Comparison of ENCODE assay signal across 8 cellular contexts in the genomic region with DNA sequence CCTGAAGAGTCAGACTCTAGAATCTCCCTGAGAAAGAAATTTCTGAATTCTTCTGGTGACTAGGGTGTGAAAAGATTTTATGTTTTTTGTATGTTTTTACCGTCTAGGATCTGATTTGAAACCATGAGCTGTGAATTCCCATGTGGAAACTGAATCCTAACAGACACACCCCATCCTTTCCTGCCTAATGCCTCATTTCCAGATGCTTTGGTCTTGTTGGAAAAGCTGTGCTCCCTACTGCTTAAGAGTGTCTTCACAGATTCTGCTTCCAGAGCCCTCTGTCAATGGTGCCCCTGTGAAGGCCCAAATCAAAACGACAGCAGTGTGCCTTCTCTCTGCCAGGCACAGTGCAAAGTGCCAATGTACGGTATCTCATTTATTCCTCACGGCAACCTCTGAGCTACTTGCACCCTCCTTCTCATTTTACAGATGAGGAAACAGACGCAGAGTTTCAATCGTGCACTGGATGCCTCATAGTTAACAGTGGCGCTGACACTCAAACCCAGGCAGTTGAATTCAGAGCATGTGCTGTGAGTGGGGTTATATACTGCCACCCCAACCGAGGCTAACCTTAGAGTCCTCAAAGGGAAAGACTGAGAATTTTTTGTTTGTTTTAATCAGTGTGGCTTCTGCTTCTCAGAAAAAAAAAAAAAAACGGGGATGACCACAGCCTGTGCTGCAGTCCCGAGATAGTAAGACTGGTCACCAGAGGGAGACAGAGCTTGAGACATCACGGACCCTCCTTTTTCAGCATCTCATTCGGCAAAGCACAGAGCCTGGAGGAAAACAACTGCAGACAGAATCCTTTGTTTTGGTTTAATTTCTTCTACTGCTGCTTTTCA.
DNase-seq lines count a peak whose midpoint lies in the region; ATAC-seq and TF ChIP-seq lines count a peak whose summit lies in the region.

No MANE protein-coding gene starts in this region.

- H3K9me3 Mint-ChIP-seq in activated CD4-positive, alpha-beta memory T cell treated with anti-CD3 and anti-CD28 coated beads for 36 hours = no peaks in the 10 kb centered on the region
- no peaks in the 10 kb centered on the region for H3K9me3 Mint-ChIP-seq in activated CD4-positive, alpha-beta memory T cell treated with anti-CD3 and anti-CD28 coated beads, Interleukin-2, amount 10 ng/mL, durations not matched to agents 7 days and 5 days

- H3K36me3 ChIP-seq in testis (ENCODE audit: low read depth, missing control alignments) = no peaks in the 10 kb centered on the region

- 44 to 48% methylated on average over 12 of the region's 12 CpGs for WGBS in testis, 2 donors

- H3K4me3 ChIP-seq in testis = no peak overlapping the region

- no peak for ATAC-seq in GM18505 (IDR thresholded peaks at IDR 0.05; ENCODE audit: unreplicated experiment)

- CTCF ChIA-PET in activated CD4-positive, alpha-beta memory T cell treated with anti-CD3 and anti-CD28 coated beads for 36 hours (lab: Charles Lee) = no interaction called here
- CTCF ChIA-PET in activated CD4-positive, alpha-beta memory T cell treated with anti-CD3 and anti-CD28 coated beads, Interleukin-2, amount 10 ng/mL, durations not matched to agents 7 days and 5 days (lab: Charles Lee) = no interaction called here

- H3K27me3 Mint-ChIP-seq in activated CD4-positive, alpha-beta memory T cell treated with anti-CD3 and anti-CD28 coated beads for 36 hours = peaks cover 8% of the 10 kb centered on the region
- peaks cover 4% of the 10 kb centered on the region for H3K27me3 Mint-ChIP-seq in activated CD4-positive, alpha-beta memory T cell treated with anti-CD3 and anti-CD28 coated beads, Interleukin-2, amount 10 ng/mL, durations not matched to agents 7 days and 5 days

- intact Hi-C loops in activated CD4-positive, alpha-beta memory T cell treated with anti-CD3 and anti-CD28 coated beads for 36 hours (cut with micrococcal nuclease) = no loop called here
- intact Hi-C loops in testis (cut with DNase I; ENCODE audit: low total_unique reads) = no loop called here

- H3K27ac Mint-ChIP-seq in activated CD4-positive, alpha-beta memory T cell treated with anti-CD3 and anti-CD28 coated beads for 36 hours = no peak overlapping the region
- H3K27ac Mint-ChIP-seq in activated CD4-positive, alpha-beta memory T cell treated with anti-CD3 and anti-CD28 coated beads, Interleukin-2, amount 10 ng/mL, durations not matched to agents 7 days and 5 days = no peak overlapping the region

- TF ChIP-seq POLR2A in testis (IDR thresholded peaks at IDR 0.05) = no peak
- no peak for TF ChIP-seq POLR2A in GM18505 (IDR thresholded peaks at IDR 0.05; ENCODE audit: borderline replicate concordance, extremely low read depth, insufficient read depth, insufficient read length)

- no peaks in the 10 kb centered on the region for H3K36me3 Mint-ChIP-seq in activated CD4-positive, alpha-beta memory T cell treated with anti-CD3 and anti-CD28 coated beads for 36 hours
- no peaks in the 10 kb centered on the region for H3K36me3 Mint-ChIP-seq in activated CD4-positive, alpha-beta memory T cell treated with anti-CD3 and anti-CD28 coated beads, Interleukin-2, amount 10 ng/mL, durations not matched to agents 7 days and 5 days (ENCODE audit: low read depth)

- H3K4me3 Mint-ChIP-seq in activated CD4-positive, alpha-beta memory T cell treated with anti-CD3 and anti-CD28 coated beads for 36 hours = no peak overlapping the region
- no peak overlapping the region for H3K4me3 Mint-ChIP-seq in activated CD4-positive, alpha-beta memory T cell treated with anti-CD3 and anti-CD28 coated beads, Interleukin-2, amount 10 ng/mL, durations not matched to agents 7 days and 5 days

- peak in 1 of 3 experiments; percentile 55 for TF ChIP-seq CTCF in testis (IDR thresholded peaks at IDR 0.05)

- POLR2A ChIA-PET in activated CD4-positive, alpha-beta memory T cell treated with anti-CD3 and anti-CD28 coated beads for 36 hours (lab: Charles Lee) = no interaction called here
- POLR2A ChIA-PET in activated CD4-positive, alpha-beta memory T cell treated with anti-CD3 and anti-CD28 coated beads, Interleukin-2, amount 10 ng/mL, durations not matched to agents 7 days and 5 days (lab: Charles Lee) = no interaction called here

- H3K4me1 Mint-ChIP-seq in activated CD4-positive, alpha-beta memory T cell treated with anti-CD3 and anti-CD28 coated beads for 36 hours (ENCODE audit: low read depth) = no peaks in the 10 kb centered on the region
- H3K4me1 Mint-ChIP-seq in activated CD4-positive, alpha-beta memory T cell treated with anti-CD3 and anti-CD28 coated beads, Interleukin-2, amount 10 ng/mL, durations not matched to agents 7 days and 5 days = no peaks in the 10 kb centered on the region

- H3K27ac ChIP-seq in testis = peak overlapping the region in 1 of 2 donors; percentile 36

- DNase-seq in activated CD4-positive, alpha-beta memory T cell treated with anti-CD3 and anti-CD28 coated beads for 36 hours = peak; percentile 16
- no peak for DNase-seq in activated CD4-positive, alpha-beta memory T cell treated with anti-CD3 and anti-CD28 coated beads, Interleukin-2, amount 10 ng/mL, durations not matched to agents 7 days and 5 days
- DNase-seq in LoVo (ENCODE audit: low spot score) (peak; percentile 21), amniotic stem cell (lab: John Stamatoyannopoulos, UW) (peak; percentile 66), iPS-NIHi11 (ENCODE audit: low spot score) (peak; percentile 74), testis (peak; percentile 67)
- DNase-seq in effector CD4-positive, alpha-beta T cell = no peak

- no peaks in the 10 kb centered on the region for H3K4me1 ChIP-seq in testis

- H3K27me3 ChIP-seq in testis = no peaks in the 10 kb centered on the region

- no peaks in the 10 kb centered on the region for H3K9me3 ChIP-seq in testis

Comparison
In these comparisons a context has a peak if more than half of its experiments do, and no peak if none do; other contexts are left out.
1. DNase-seq: peak in activated CD4-positive, alpha-beta memory T cell treated with anti-CD3 and anti-CD28 coated beads for 36 hours (single experiment), LoVo (single experiment), amniotic stem cell (single experiment), iPS-NIHi11 (single experiment) and testis (single experiment); none in activated CD4-positive, alpha-beta memory T cell treated with anti-CD3 and anti-CD28 coated beads, Interleukin-2, amount 10 ng/mL, durations not matched to agents 7 days and 5 days (single experiment) and effector CD4-positive, alpha-beta T cell (single experiment).